Comparison of ENCODE assay signal across 8 cellular contexts in the genomic region with DNA sequence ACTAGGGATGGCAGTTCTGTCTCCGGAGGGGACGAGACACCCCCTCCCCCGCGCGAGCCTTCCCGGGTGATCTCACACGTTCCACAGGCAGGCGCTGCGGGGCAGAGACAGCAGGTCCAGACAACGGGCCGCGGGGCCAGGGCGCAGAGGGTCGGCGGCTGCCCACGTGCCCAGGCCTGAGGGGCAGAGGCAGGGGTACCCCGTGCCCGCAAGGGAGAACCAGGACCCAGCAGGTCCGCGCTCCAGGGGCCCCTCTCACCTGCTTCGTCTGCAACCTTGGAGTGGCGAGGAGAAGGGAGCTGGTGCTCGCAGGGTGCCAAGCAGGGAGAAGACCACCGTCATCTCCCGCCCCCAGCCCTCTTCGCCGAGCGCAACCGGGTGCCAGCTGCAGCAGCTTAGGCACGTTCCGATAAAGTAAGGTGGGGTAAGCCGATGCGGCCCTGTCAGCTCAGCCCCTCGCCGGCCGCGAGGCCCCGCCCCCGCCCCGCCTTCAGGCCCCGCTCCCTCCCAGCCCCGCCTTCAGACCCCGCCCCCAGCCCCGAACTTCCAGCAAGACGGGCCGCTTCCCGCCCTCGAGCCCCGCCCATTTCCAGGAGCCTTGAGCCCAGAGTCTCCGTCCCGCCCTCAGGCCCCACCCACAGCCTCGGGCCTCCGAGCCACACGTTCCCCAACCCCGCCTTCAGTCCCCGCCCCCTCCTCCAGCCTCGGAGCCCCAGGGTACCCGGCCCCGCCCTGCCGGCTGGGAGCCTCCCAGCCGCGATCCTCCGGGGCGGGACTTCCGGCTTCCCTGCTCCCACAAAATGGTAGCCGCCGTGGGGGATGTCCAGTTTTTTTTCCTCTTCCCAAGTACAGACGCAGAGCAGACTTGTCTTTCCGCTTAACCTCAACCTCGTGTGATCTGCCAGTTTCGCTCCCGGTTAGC.
DNase-seq lines count a peak whose midpoint lies in the region; FAIRE-seq and TF ChIP-seq lines count a peak whose summit lies in the region.

GPR155 (minus strand) TSS at position 416 of the 922 bp plus-strand sequence. CDS start 5,073 bp downstream, outside the sequence.

- H3K27ac Mint-ChIP-seq in nephron progenitor cell: no peak within 1 kb of the TSS
- H3K27ac Mint-ChIP-seq in stimulated activated naive CD8-positive, alpha-beta T cell treated with anti-CD3 and anti-CD28 coated beads, Interleukin-15, Interleukin-2, amounts not matched to agents 100 ng/mL and 50 ng/mL, for 24 hours: peak within 1 kb of the TSS; percentile 93

- TF ChIP-seq CTCF in nephron progenitor cell (IDR thresholded peaks at IDR 0.05): no peak

- peak; percentile 98 for DNase-seq in ELR (ENCODE audit: low read depth)
- peak; percentile 96 for DNase-seq in H54 (ENCODE audit: insufficient read length, low spot score)
- peak; percentile 97 for DNase-seq in LoVo (ENCODE audit: low spot score)
- peak; percentile 97 for DNase-seq in activated effector memory CD4-positive, alpha-beta T cell treated with Interleukin-2 at 50 U/mL for 16 hours
- DNase-seq in fibroblast of the conjunctiva (ENCODE audit: low read depth): peak; percentile 99
- peak; percentile 100 for DNase-seq in nephron progenitor cell

- peaks cover 14% of the 10 kb centered on the region for H3K4me1 Mint-ChIP-seq in nephron progenitor cell
- peaks cover 64% of the 10 kb centered on the region for H3K4me1 Mint-ChIP-seq in stimulated activated naive CD8-positive, alpha-beta T cell treated with anti-CD3 and anti-CD28 coated beads, Interleukin-15, Interleukin-2, amounts not matched to agents 100 ng/mL and 50 ng/mL, for 24 hours (ENCODE audit: low read depth)

- H3K9me3 Mint-ChIP-seq in nephron progenitor cell: peaks cover 14% of the 10 kb centered on the region
- no peaks in the 10 kb centered on the region for H3K9me3 Mint-ChIP-seq in stimulated activated naive CD8-positive, alpha-beta T cell treated with anti-CD3 and anti-CD28 coated beads, Interleukin-15, Interleukin-2, amounts not matched to agents 100 ng/mL and 50 ng/mL, for 24 hours

- H3K27me3 Mint-ChIP-seq in nephron progenitor cell (ENCODE audit: low read depth, poor library complexity): peaks cover 15% of the 10 kb centered on the region
- no peaks in the 10 kb centered on the region for H3K27me3 Mint-ChIP-seq in stimulated activated naive CD8-positive, alpha-beta T cell treated with anti-CD3 and anti-CD28 coated beads, Interleukin-15, Interleukin-2, amounts not matched to agents 100 ng/mL and 50 ng/mL, for 24 hours

- FAIRE-seq in H54 (lab: Jason Lieb, UNC): peak; percentile 58

- H3K4me3 Mint-ChIP-seq in nephron progenitor cell: peak within 1 kb of the TSS; percentile 92
- H3K4me3 Mint-ChIP-seq in stimulated activated naive CD8-positive, alpha-beta T cell treated with anti-CD3 and anti-CD28 coated beads, Interleukin-15, Interleukin-2, amounts not matched to agents 100 ng/mL and 50 ng/mL, for 24 hours: peak within 1 kb of the TSS; percentile 96

- peaks cover 17% of the 10 kb centered on the region for H3K36me3 Mint-ChIP-seq in nephron progenitor cell (ENCODE audit: low read depth)
- peaks cover 12% of the 10 kb centered on the region for H3K36me3 Mint-ChIP-seq in stimulated activated naive CD8-positive, alpha-beta T cell treated with anti-CD3 and anti-CD28 coated beads, Interleukin-15, Interleukin-2, amounts not matched to agents 100 ng/mL and 50 ng/mL, for 24 hours (ENCODE audit: low read depth)

- TF ChIP-seq POLR2A in H54 (IDR thresholded peaks at IDR 0.05; ENCODE audit: low read depth, low read length) (peak; percentile 63), Raji (IDR thresholded peaks at IDR 0.05; ENCODE audit: insufficient read depth, low read depth, low read length) (peak; percentile 57)

Comparison
In these comparisons a context has a peak if more than half of its experiments do, and no peak if none do; other contexts are left out.
1. Peak in every context shown above with its lines: DNase-seq.